In genomic region chr3:115692887-115693524, GRCh38 we compare ENCODE assay signal across 1 cellular context.
A peak's percentile ranks its signal among the peaks of the same experiment; 100 is the strongest.
TF ChIP-seq lines count a peak whose summit lies in the region.

No MANE protein-coding gene starts in this region.

TF ChIP-seq in K562, 482 proteins besides CTCF, POLR2A, EP300 and RAD21 (continued from another document):
- TF ChIP-seq E4F1 (CRISPR knock-in tag; IDR thresholded peaks at IDR 0.05; ENCODE audit: borderline replicate concordance) (no peak), RBM22 (IDR thresholded peaks at IDR 0.05; ENCODE audit: low read depth, low read length, poor library complexity, severe bottlenecking) (no peak), ELF2 (CRISPR knock-in tag; IDR thresholded peaks at IDR 0.05) (no peak), STAG1 (CRISPR knock-in tag; IDR thresholded peaks at IDR 0.05; ENCODE audit: borderline replicate concordance) (peak; percentile 31; the same call in 1 of the 2 replicates), ZNF778 (CRISPR knock-in tag; IDR thresholded peaks at IDR 0.05) (no peak), CEBPZ (IDR thresholded peaks at IDR 0.05; ENCODE audit: borderline replicate concordance, low read depth, low read length) (no peak), SMC3 (conservative IDR thresholded peaks at IDR 0.05; ENCODE audit: insufficient read depth, low read depth, low read length) (peak; percentile 80), HDAC2 (IDR thresholded peaks at IDR 0.05) (no peak), CBFA2T2 (conservative IDR thresholded peaks at IDR 0.05) (no peak), YY1 (IDR thresholded peaks at IDR 0.05; ENCODE audit: borderline replicate concordance in 1 of 3, control insufficient read depth in 1 of 3, extremely low read depth in 1 of 3, insufficient read depth in 3 of 3, insufficient read length in 1 of 3, insufficient replicate concordance in 2 of 3, low read depth in 1 of 3, low read length in 2 of 3) (peak in 1 of 3 experiments; percentile 44)
- TF ChIP-seq, protein P1, sequence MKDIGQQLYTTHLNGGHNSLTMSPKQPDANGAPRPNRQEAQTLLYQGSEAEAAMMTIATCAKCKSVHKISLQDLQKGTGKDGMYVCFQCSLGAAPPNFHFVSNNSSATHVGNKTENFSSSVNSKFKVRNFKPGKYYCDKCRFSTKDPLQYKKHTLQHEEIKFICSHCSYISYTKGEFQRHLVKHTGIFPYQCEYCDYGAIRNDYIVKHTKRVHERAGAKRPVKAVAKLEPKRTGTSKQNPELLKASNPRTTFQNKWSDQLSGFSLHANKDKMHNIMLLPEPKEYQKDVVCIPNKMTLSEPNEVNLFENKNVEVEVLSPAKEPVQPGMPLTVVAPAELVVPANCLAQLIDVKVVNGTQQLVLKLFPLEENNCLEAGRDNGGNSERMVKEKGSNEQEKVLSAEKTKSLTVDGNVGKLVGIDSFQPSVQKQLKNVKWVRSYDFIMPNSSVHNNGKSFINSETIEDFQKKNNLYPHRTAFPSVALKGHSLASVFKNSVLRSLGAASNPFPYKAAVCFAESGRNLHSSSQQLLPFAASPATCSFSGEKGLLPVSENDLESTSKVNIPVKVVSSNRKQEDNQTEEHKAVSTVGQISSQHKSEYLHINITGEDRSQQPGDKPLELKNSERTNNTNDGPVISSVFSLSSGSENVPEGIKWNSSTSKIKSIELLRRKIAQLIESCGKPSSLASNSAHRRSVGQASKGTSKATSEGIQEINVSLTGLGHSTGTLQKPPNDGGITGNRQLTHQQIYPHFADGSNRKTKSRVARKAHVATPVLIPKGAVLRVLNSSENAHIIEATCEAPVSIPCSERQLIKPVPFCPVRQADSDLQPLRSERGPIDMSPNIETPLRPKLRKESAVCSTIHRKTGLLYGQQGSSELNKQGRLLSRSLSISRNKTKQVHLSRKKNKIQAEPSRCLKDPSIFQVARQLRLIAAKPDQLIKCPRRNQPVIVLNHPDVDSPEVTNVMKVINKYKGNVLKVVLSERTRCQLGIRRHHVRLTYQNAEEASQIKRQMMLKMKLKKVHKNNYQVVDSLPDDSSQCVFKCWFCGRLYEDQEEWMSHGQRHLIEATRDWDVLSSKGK (CRISPR knock-in tag; IDR thresholded peaks at IDR 0.05), result no peak
